14 cellular contexts compared by ENCODE assay signal in the genomic region with DNA sequence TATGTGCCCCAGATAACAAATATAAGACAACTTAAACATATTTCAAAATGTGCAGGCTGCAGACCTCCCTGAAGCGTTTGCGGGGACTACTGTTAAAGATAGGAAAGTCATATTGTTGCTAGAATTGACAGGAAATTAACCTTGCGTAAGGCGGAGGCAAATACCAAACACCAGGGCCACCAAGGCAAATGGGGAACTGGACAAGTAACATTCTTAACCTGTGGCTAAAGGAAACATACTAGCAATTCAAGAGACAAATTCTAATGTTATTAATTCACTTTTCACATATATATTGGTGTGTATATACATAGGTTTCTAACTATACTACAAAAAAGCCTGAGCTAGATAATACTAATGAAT. TPM values are rescaled to one million over a fixed set of nuclear protein-coding genes. Genes with fewer than 3 reads are reported as not detected.
DNase-seq lines count a peak whose midpoint lies in the region; ATAC-seq, FAIRE-seq and TF ChIP-seq lines count a peak whose summit lies in the region.
"Had no signal": no experiment of that assay in that cellular context is flagged by ENCODE, and none has a peak within 500 bp of the region (broad histone marks: within the 10 kb centered on the region; RNA-seq: fewer than 3 reads in every experiment).

No MANE protein-coding gene starts in this region.

- H3K9me3 Mint-ChIP-seq in Calu3 (ENCODE audit: low read depth, unreplicated experiment) (no peaks in the 10 kb centered on the region), activated B cell treated with CpG ODN at 0.5 μM for 24 hours (no peaks in the 10 kb centered on the region), mesothelial cell of epicardium (no peaks in the 10 kb centered on the region)

- no peak for TF ChIP-seq EP300 in A549 (IDR thresholded peaks at IDR 0.05)

- FAIRE-seq in A549 (lab: Jason Lieb, UNC) (no peak), urothelium cell line (lab: Jason Lieb, UNC) (no peak)
- FAIRE-seq: GM19239 had no signal

- H3K27me3 Mint-ChIP-seq in Calu3 (ENCODE audit: unreplicated experiment), result peaks cover 55% of the 10 kb centered on the region
- peaks cover 34% of the 10 kb centered on the region for H3K27me3 Mint-ChIP-seq in activated B cell treated with CpG ODN at 0.5 μM for 24 hours
- peaks cover 88% of the 10 kb centered on the region for H3K27me3 Mint-ChIP-seq in mesothelial cell of epicardium (ENCODE audit: low read depth)

- peaks cover 12% of the 10 kb centered on the region for H3K4me1 ChIP-seq in A549

- H3K27ac Mint-ChIP-seq in Calu3 (ENCODE audit: unreplicated experiment), result no peak overlapping the region
- no peak overlapping the region for H3K27ac Mint-ChIP-seq in activated B cell treated with CpG ODN at 0.5 μM for 24 hours
- H3K27ac Mint-ChIP-seq in mesothelial cell of epicardium, result no peak overlapping the region

- H3K36me3 Mint-ChIP-seq in Calu3 (ENCODE audit: insufficient read depth, unreplicated experiment) (peaks cover 20% of the 10 kb centered on the region), activated B cell treated with CpG ODN at 0.5 μM for 24 hours (ENCODE audit: low read depth) (no peaks in the 10 kb centered on the region), mesothelial cell of epicardium (no peaks in the 10 kb centered on the region)

- CTCF ChIA-PET in A549 (lab: Yijun Ruan, JAX) (interaction anchor here (0.7 to 25.7 kb wide), 21 partner anchors 8 to 302 kb away, joined by 3 to 495 read pairs (median 6); partner anchors contain the start of genes BCAN, CRABP2, HAPLN2 and NAXE), Calu3 (lab: Charles Lee) (interaction anchor here (0.5 to 0.6 kb wide), 3 partner anchors 17 to 478 kb away, joined by 3 read pairs; no protein-coding TSS in a partner anchor), activated B cell treated with CpG ODN at 0.5 μM for 24 hours (lab: Charles Lee) (interaction anchor here (1.2 to 5.4 kb wide), 13 partner anchors 9 to 302 kb away, joined by 3 to 63 read pairs (median 5); partner anchors contain the start of genes NAXE and NES)

- no peak for ATAC-seq in A549
- ATAC-seq in activated B cell treated with CpG ODN at 0.5 μM for 24 hours (ENCODE audit: low read depth), result no peak
- no peak for ATAC-seq in GM18502 (IDR thresholded peaks at IDR 0.05; ENCODE audit: poor library complexity, unreplicated experiment)
- no peak for ATAC-seq in HG03139 (IDR thresholded peaks at IDR 0.05; ENCODE audit: unreplicated experiment)

- H3K27ac ChIP-seq in A549, result no peak overlapping the region

- H3K4me3 Mint-ChIP-seq in Calu3 (ENCODE audit: low read depth, unreplicated experiment) (peak overlapping the region; percentile 45), activated B cell treated with CpG ODN at 0.5 μM for 24 hours (peak overlapping the region; percentile 74), mesothelial cell of epicardium (no peak overlapping the region)

- POLR2A ChIA-PET in A549 (lab: Yijun Ruan, JAX), result no interaction called here
- POLR2A ChIA-PET in activated B cell treated with CpG ODN at 0.5 μM for 24 hours (lab: Charles Lee), result interaction anchor here (1.0 to 1.2 kb wide), 2 partner anchors 31 to 52 kb away, joined by 3 read pairs; no protein-coding TSS in a partner anchor

- TF ChIP-seq RAD21 in A549 (conservative IDR thresholded peaks at IDR 0.05 in 1 of 2, IDR thresholded peaks at IDR 0.05 in 1 of 2), result no peak

- peak overlapping the region; percentile 94; the same call in 1 of the 3 replicates for H3K4me2 ChIP-seq in A549

- TF ChIP-seq CTCF in A549 (IDR thresholded peaks at IDR 0.05), result no peak
- no peak for TF ChIP-seq CTCF in Calu3 (IDR thresholded peaks at IDR 0.05; ENCODE audit: unreplicated experiment)
- TF ChIP-seq CTCF in activated B cell treated with CpG ODN at 0.5 μM for 24 hours (IDR thresholded peaks at IDR 0.05), result no peak
- peak; percentile 4 for TF ChIP-seq CTCF in mesothelial cell of epicardium (IDR thresholded peaks at IDR 0.05; ENCODE audit: unreplicated experiment)

- no TSS peak for BruUV-seq in Calu3 (replicated peaks; lab: Mats Ljungman, UMichigan)

- peaks cover 12% of the 10 kb centered on the region for H3K4me1 Mint-ChIP-seq in Calu3 (ENCODE audit: low read depth, unreplicated experiment)
- H3K4me1 Mint-ChIP-seq in activated B cell treated with CpG ODN at 0.5 μM for 24 hours, result peaks cover 12% of the 10 kb centered on the region
- peaks cover 8% of the 10 kb centered on the region for H3K4me1 Mint-ChIP-seq in mesothelial cell of epicardium

- intact Hi-C loops in Calu3 (cut with micrococcal nuclease; ENCODE audit: unreplicated experiment) (loop anchor here (1.0 to 10.0 kb wide), 2 partner anchors 52 to 269 kb away; partner anchors contain the start of gene PEAR1), activated B cell treated with CpG ODN at 0.5 μM for 24 hours (cut with micrococcal nuclease) (loop anchor here (1.0 to 2.0 kb wide), 3 partner anchors 17 to 99 kb away; partner anchors contain the start of gene BCAN)

- DNase-seq in A549 (ENCODE audit: low read depth in 1 of 2, low spot score in 1 of 2), result no peak
- no peak for DNase-seq in Calu3
- DNase-seq in activated B cell treated with CpG ODN at 0.5 μM for 24 hours, result no peak
- no peak for DNase-seq in mesothelial cell of epicardium (ENCODE audit: low spot score in 2 of 2, unreplicated experiment in 2 of 2)
- DNase-seq in urothelium cell line (ENCODE audit: low spot score), result no peak
- DNase-seq in NCI-H510A (lab: John Stamatoyannopoulos, UW), result no peak

- WGBS in A549 (ENCODE audit: missing lambda C conversion rate), result 49% methylated on average over 4 of the region's 4 CpGs

- H3K9me3 ChIP-seq in A549, result no peaks in the 10 kb centered on the region
- H3K9me3 ChIP-seq: BE2C, prostate gland, upper lobe of right lung had no signal

- no peak for TF ChIP-seq POLR2A in A549 (IDR thresholded peaks at IDR 0.05; ENCODE audit: low read length)

- no peak overlapping the region; the same call in 2 of the 3 replicates for H3K4me3 ChIP-seq in A549
- H3K4me3 ChIP-seq: upper lobe of right lung had no signal

TF ChIP-seq in A549, 52 proteins besides CTCF, POLR2A, EP300 and RAD21 (continues in another document):
- TF ChIP-seq HOXB13 (CRISPR knock-in tag; IDR thresholded peaks at IDR 0.05; ENCODE audit: low read depth) (no peak), MAZ (IDR thresholded peaks at IDR 0.05; ENCODE audit: borderline replicate concordance, low read depth, low read length) (no peak)
- TF ChIP-seq, protein P1, sequence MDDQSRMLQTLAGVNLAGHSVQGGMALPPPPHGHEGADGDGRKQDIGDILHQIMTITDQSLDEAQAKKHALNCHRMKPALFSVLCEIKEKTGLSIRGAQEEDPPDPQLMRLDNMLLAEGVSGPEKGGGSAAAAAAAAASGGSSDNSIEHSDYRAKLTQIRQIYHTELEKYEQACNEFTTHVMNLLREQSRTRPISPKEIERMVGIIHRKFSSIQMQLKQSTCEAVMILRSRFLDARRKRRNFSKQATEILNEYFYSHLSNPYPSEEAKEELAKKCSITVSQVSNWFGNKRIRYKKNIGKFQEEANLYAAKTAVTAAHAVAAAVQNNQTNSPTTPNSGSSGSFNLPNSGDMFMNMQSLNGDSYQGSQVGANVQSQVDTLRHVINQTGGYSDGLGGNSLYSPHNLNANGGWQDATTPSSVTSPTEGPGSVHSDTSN (IDR thresholded peaks at IDR 0.05), result no peak

RNA-seq across cellular contexts. Expression of gene HAPLN2, which starts 6.8 kb away (rescaled TPM):
- polyA plus RNA-seq in A549 (2011; rRNA removed) (0.11 and 0.23 TPM in 2 replicates), A549 (2017; fragmentation: RNase III; extraction: RNeasy Plus Mini Kit Qiagen cat#74134 plus additional on column Dnase treatment) (0.10 to 0.16 TPM (median 0.13 TPM) in 3 replicates)
- 0.08 and 0.09 TPM in 2 replicates for polyA plus RNA-seq in A549 (2012; cell fraction: cytosol; rRNA removed)
- 1.4 and 1.8 TPM in 2 replicates for polyA plus RNA-seq in A549 (2012; cell fraction: nucleus; rRNA removed)
- polyA minus RNA-seq in A549 (2011; rRNA and poly(A)+ RNA removed), result not detected in 2 replicates
- total RNA-seq in Calu3 (2022) (0.27 TPM in 1 of 2 replicates, not detected in the other), activated B cell treated with CpG ODN at 0.5 μM for 24 hours (not detected in 2 replicates), mesothelial cell of epicardium (0.76 to 1.2 TPM (median 1.2 TPM) in 3 replicates)

RNA-seq across cellular contexts. Expression of gene BCAN, which starts 15.9 kb away (rescaled TPM):
- polyA plus RNA-seq in A549 (2011; rRNA removed), result 0.12 TPM in 1 of 2 replicates, not detected in the other
- 0.03 TPM in 1 of 2 replicates, not detected in the other for polyA plus RNA-seq in A549 (2012; cell fraction: cytosol; rRNA removed)
- polyA plus RNA-seq in A549 (2012; cell fraction: nucleus; rRNA removed), result 0.07 and 0.18 TPM in 2 replicates
- not detected in 3 replicates for polyA plus RNA-seq in A549 (2017; fragmentation: RNase III; extraction: RNeasy Plus Mini Kit Qiagen cat#74134 plus additional on column Dnase treatment)
- not detected in 2 replicates for polyA minus RNA-seq in A549 (2011; rRNA and poly(A)+ RNA removed)
- total RNA-seq in Calu3 (2022), result not detected in 2 replicates
- 0.27 and 0.51 TPM in 2 replicates for total RNA-seq in activated B cell treated with CpG ODN at 0.5 μM for 24 hours
- 0.54 to 0.85 TPM (median 0.78 TPM) in 3 replicates for total RNA-seq in mesothelial cell of epicardium
- total RNA-seq: mononuclear cell, upper lobe of right lung had no signal

RNA-seq across cellular contexts. Expression of gene GPATCH4, which starts 24.8 kb away (rescaled TPM):
- 68.1 and 76.1 TPM in 2 replicates for polyA plus RNA-seq in A549 (2011; rRNA removed)
- polyA plus RNA-seq in A549 (2012; cell fraction: cytosol; rRNA removed), result 40.7 and 41.4 TPM in 2 replicates
- 23.6 and 28.2 TPM in 2 replicates for polyA plus RNA-seq in A549 (2012; cell fraction: nucleus; rRNA removed)
- polyA plus RNA-seq in A549 (2017; fragmentation: RNase III; extraction: RNeasy Plus Mini Kit Qiagen cat#74134 plus additional on column Dnase treatment), result 85.2 to 94.7 TPM (median 85.3 TPM) in 3 replicates
- polyA minus RNA-seq in A549 (2011; rRNA and poly(A)+ RNA removed), result 64.1 and 79.6 TPM in 2 replicates
- total RNA-seq in Calu3 (2022), result 52.4 and 57.0 TPM in 2 replicates
- 64.6 and 71.8 TPM in 2 replicates for total RNA-seq in activated B cell treated with CpG ODN at 0.5 μM for 24 hours
- total RNA-seq in mesothelial cell of epicardium, result 22.7 to 24.0 TPM (median 23.6 TPM) in 3 replicates

RNA-seq across cellular contexts. Expression of gene NAXE, which starts 34.5 kb away (rescaled TPM):
- polyA plus RNA-seq in A549 (2011; rRNA removed) (81.4 and 109 TPM in 2 replicates), A549 (2017; fragmentation: RNase III; extraction: RNeasy Plus Mini Kit Qiagen cat#74134 plus additional on column Dnase treatment) (108 to 119 TPM (median 116 TPM) in 3 replicates)
- polyA plus RNA-seq in A549 (2012; cell fraction: cytosol; rRNA removed), result 179 and 191 TPM in 2 replicates
- 129 and 136 TPM in 2 replicates for polyA plus RNA-seq in A549 (2012; cell fraction: nucleus; rRNA removed)
- 115 and 124 TPM in 2 replicates for polyA minus RNA-seq in A549 (2011; rRNA and poly(A)+ RNA removed)
- total RNA-seq in Calu3 (2022) (129 and 143 TPM in 2 replicates), activated B cell treated with CpG ODN at 0.5 μM for 24 hours (75.6 and 84.5 TPM in 2 replicates), mesothelial cell of epicardium (99.1 to 105 TPM (median 104 TPM) in 3 replicates)

RNA-seq across cellular contexts. Expression of gene TTC24, which starts 46.5 kb away (rescaled TPM):
- polyA plus RNA-seq in A549 (2011; rRNA removed) (not detected in 2 replicates), A549 (2017; fragmentation: RNase III; extraction: RNeasy Plus Mini Kit Qiagen cat#74134 plus additional on column Dnase treatment) (not detected in 3 replicates)
- polyA plus RNA-seq in A549 (2012; cell fraction: cytosol; rRNA removed), result not detected in 2 replicates
- polyA plus RNA-seq in A549 (2012; cell fraction: nucleus; rRNA removed), result not detected in 2 replicates
- polyA minus RNA-seq in A549 (2011; rRNA and poly(A)+ RNA removed), result not detected in 2 replicates
- total RNA-seq in Calu3 (2022) (not detected in 2 replicates), activated B cell treated with CpG ODN at 0.5 μM for 24 hours (19.6 TPM in 2 replicates), mesothelial cell of epicardium (not detected in 3 replicates)
- total RNA-seq: prostate gland, upper lobe of right lung had no signal
- polyA plus RNA-seq: aorta had no signal
